ENCODE assay signal across 1 cellular context in the genomic region with DNA sequence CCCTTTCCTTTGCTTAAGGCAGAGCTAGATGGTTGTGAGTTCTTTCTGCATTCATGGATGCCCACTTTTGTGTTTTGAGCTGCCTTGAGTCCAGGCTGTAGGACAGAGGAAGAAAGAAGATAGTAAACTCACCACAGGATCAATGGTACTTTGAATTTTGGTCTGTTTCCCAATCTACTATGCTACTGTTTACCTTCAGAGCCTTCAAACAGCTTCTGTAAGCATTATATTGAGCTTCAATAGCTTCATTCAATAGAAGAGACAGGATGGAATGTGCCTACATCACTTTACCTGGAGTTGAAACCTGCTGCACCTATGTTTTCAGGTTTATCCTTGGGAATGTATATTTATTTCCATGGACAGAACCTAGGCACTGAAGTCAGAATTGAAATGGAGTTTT.
A peak's percentile ranks its signal among the peaks of the same experiment; 100 is the strongest.
TF ChIP-seq lines count a peak whose summit lies in the region.

No MANE protein-coding gene starts in this region.

TF ChIP-seq in HepG2, 621 proteins besides CTCF, POLR2A, EP300 and RAD21 (continued from another document and continues in another):
- TF ChIP-seq, protein P1, sequence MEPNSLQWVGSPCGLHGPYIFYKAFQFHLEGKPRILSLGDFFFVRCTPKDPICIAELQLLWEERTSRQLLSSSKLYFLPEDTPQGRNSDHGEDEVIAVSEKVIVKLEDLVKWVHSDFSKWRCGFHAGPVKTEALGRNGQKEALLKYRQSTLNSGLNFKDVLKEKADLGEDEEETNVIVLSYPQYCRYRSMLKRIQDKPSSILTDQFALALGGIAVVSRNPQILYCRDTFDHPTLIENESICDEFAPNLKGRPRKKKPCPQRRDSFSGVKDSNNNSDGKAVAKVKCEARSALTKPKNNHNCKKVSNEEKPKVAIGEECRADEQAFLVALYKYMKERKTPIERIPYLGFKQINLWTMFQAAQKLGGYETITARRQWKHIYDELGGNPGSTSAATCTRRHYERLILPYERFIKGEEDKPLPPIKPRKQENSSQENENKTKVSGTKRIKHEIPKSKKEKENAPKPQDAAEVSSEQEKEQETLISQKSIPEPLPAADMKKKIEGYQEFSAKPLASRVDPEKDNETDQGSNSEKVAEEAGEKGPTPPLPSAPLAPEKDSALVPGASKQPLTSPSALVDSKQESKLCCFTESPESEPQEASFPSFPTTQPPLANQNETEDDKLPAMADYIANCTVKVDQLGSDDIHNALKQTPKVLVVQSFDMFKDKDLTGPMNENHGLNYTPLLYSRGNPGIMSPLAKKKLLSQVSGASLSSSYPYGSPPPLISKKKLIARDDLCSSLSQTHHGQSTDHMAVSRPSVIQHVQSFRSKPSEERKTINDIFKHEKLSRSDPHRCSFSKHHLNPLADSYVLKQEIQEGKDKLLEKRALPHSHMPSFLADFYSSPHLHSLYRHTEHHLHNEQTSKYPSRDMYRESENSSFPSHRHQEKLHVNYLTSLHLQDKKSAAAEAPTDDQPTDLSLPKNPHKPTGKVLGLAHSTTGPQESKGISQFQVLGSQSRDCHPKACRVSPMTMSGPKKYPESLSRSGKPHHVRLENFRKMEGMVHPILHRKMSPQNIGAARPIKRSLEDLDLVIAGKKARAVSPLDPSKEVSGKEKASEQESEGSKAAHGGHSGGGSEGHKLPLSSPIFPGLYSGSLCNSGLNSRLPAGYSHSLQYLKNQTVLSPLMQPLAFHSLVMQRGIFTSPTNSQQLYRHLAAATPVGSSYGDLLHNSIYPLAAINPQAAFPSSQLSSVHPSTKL (CRISPR knock-in tag; IDR thresholded peaks at IDR 0.05), result peak; percentile 55
- TF ChIP-seq CHD4 (IDR thresholded peaks at IDR 0.05; ENCODE audit: borderline replicate concordance, low read length) (no peak), ZNF816 (CRISPR knock-in tag; IDR thresholded peaks at IDR 0.05; ENCODE audit: borderline replicate concordance) (no peak), SP140L (CRISPR knock-in tag; IDR thresholded peaks at IDR 0.05; ENCODE audit: borderline replicate concordance) (no peak), ZNF558 (CRISPR knock-in tag; IDR thresholded peaks at IDR 0.05; ENCODE audit: borderline replicate concordance) (no peak), ZNF383 (CRISPR knock-in tag; IDR thresholded peaks at IDR 0.05; ENCODE audit: borderline replicate concordance) (no peak), CEBPG (CRISPR knock-in tag; IDR thresholded peaks at IDR 0.05) (peak; percentile 46), ZNF547 (CRISPR knock-in tag; IDR thresholded peaks at IDR 0.05) (no peak), POGZ (CRISPR knock-in tag; IDR thresholded peaks at IDR 0.05) (0 out of 2 replicates have a peak, but pooled peaks have one; percentile 10), GPN1 (CRISPR knock-in tag; IDR thresholded peaks at IDR 0.05; ENCODE audit: borderline replicate concordance) (no peak), ZBTB38 (CRISPR knock-in tag; IDR thresholded peaks at IDR 0.05) (no peak), FOXO1 (CRISPR knock-in tag; IDR thresholded peaks at IDR 0.05) (peak; percentile 30; the same call in 1 of the 2 replicates), ZNF766 (CRISPR knock-in tag; IDR thresholded peaks at IDR 0.05; ENCODE audit: borderline replicate concordance) (no peak), MXD4 (CRISPR knock-in tag; IDR thresholded peaks at IDR 0.05) (no peak), ZNF101 (CRISPR knock-in tag; IDR thresholded peaks at IDR 0.05; ENCODE audit: borderline replicate concordance, low read depth) (no peak), FOXJ3 (CRISPR knock-in tag; IDR thresholded peaks at IDR 0.05; ENCODE audit: borderline replicate concordance) (peak; percentile 36; the same call in 1 of the 2 replicates), ZFP41 (CRISPR knock-in tag; IDR thresholded peaks at IDR 0.05; ENCODE audit: borderline replicate concordance) (no peak), HHEX (CRISPR knock-in tag; IDR thresholded peaks at IDR 0.05) (peak; percentile 71), ZBTB1 (CRISPR knock-in tag; IDR thresholded peaks at IDR 0.05; ENCODE audit: borderline replicate concordance) (no peak), ZEB1 (IDR thresholded peaks at IDR 0.05; ENCODE audit: insufficient replicate concordance, low read depth) (peak; percentile 85), LCORL (IDR thresholded peaks at IDR 0.05) (no peak), LCORL (CRISPR knock-in tag; IDR thresholded peaks at IDR 0.05) (peak; percentile 25; the same call in 1 of the 2 replicates), PPARG (CRISPR knock-in tag; conservative IDR thresholded peaks at IDR 0.05) (no peak), NCOA1 (CRISPR knock-in tag; IDR thresholded peaks at IDR 0.05) (0 out of 2 replicates have a peak, but pooled peaks have one; percentile 32), ZIK1 (CRISPR knock-in tag; IDR thresholded peaks at IDR 0.05; ENCODE audit: borderline replicate concordance, low read depth) (no peak), FOXA3 (CRISPR knock-in tag; IDR thresholded peaks at IDR 0.05) (peak; percentile 72), ZNF616 (CRISPR knock-in tag; IDR thresholded peaks at IDR 0.05; ENCODE audit: low read depth) (no peak), ZNF563 (CRISPR knock-in tag; IDR thresholded peaks at IDR 0.05) (no peak), NR2F6 (IDR thresholded peaks at IDR 0.05) (no peak), NR2F6 (CRISPR knock-in tag; IDR thresholded peaks at IDR 0.05) (no peak)
- TF ChIP-seq, protein P2, sequence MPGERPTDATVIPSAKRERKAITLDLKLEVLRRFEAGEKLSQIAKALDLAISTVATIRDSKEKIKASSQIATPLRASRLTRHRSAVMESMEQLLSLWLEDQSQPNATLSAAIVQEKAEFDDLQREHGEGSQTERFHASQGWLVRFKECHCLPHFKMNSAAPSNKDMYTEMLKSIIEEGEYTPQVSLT (CRISPR knock-in tag; IDR thresholded peaks at IDR 0.05; ENCODE audit: borderline replicate concordance, low read depth), result no peak
- TF ChIP-seq, protein P3, sequence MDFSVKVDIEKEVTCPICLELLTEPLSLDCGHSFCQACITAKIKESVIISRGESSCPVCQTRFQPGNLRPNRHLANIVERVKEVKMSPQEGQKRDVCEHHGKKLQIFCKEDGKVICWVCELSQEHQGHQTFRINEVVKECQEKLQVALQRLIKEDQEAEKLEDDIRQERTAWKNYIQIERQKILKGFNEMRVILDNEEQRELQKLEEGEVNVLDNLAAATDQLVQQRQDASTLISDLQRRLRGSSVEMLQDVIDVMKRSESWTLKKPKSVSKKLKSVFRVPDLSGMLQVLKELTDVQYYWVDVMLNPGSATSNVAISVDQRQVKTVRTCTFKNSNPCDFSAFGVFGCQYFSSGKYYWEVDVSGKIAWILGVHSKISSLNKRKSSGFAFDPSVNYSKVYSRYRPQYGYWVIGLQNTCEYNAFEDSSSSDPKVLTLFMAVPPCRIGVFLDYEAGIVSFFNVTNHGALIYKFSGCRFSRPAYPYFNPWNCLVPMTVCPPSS (IDR thresholded peaks at IDR 0.05), result no peak
- TF ChIP-seq, protein P4, sequence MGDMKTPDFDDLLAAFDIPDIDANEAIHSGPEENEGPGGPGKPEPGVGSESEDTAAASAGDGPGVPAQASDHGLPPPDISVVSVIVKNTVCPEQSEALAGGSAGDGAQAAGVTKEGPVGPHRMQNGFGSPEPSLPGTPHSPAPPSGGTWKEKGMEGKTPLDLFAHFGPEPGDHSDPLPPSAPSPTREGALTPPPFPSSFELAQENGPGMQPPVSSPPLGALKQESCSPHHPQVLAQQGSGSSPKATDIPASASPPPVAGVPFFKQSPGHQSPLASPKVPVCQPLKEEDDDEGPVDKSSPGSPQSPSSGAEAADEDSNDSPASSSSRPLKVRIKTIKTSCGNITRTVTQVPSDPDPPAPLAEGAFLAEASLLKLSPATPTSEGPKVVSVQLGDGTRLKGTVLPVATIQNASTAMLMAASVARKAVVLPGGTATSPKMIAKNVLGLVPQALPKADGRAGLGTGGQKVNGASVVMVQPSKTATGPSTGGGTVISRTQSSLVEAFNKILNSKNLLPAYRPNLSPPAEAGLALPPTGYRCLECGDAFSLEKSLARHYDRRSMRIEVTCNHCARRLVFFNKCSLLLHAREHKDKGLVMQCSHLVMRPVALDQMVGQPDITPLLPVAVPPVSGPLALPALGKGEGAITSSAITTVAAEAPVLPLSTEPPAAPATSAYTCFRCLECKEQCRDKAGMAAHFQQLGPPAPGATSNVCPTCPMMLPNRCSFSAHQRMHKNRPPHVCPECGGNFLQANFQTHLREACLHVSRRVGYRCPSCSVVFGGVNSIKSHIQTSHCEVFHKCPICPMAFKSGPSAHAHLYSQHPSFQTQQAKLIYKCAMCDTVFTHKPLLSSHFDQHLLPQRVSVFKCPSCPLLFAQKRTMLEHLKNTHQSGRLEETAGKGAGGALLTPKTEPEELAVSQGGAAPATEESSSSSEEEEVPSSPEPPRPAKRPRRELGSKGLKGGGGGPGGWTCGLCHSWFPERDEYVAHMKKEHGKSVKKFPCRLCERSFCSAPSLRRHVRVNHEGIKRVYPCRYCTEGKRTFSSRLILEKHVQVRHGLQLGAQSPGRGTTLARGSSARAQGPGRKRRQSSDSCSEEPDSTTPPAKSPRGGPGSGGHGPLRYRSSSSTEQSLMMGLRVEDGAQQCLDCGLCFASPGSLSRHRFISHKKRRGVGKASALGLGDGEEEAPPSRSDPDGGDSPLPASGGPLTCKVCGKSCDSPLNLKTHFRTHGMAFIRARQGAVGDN (CRISPR knock-in tag; IDR thresholded peaks at IDR 0.05), result no peak
- TF ChIP-seq, protein P5, sequence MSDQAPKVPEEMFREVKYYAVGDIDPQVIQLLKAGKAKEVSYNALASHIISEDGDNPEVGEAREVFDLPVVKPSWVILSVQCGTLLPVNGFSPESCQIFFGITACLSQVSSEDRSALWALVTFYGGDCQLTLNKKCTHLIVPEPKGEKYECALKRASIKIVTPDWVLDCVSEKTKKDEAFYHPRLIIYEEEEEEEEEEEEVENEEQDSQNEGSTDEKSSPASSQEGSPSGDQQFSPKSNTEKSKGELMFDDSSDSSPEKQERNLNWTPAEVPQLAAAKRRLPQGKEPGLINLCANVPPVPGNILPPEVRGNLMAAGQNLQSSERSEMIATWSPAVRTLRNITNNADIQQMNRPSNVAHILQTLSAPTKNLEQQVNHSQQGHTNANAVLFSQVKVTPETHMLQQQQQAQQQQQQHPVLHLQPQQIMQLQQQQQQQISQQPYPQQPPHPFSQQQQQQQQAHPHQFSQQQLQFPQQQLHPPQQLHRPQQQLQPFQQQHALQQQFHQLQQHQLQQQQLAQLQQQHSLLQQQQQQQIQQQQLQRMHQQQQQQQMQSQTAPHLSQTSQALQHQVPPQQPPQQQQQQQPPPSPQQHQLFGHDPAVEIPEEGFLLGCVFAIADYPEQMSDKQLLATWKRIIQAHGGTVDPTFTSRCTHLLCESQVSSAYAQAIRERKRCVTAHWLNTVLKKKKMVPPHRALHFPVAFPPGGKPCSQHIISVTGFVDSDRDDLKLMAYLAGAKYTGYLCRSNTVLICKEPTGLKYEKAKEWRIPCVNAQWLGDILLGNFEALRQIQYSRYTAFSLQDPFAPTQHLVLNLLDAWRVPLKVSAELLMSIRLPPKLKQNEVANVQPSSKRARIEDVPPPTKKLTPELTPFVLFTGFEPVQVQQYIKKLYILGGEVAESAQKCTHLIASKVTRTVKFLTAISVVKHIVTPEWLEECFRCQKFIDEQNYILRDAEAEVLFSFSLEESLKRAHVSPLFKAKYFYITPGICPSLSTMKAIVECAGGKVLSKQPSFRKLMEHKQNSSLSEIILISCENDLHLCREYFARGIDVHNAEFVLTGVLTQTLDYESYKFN (CRISPR knock-in tag; conservative IDR thresholded peaks at IDR 0.05), result peak; percentile 57
- TF ChIP-seq, protein P6, sequence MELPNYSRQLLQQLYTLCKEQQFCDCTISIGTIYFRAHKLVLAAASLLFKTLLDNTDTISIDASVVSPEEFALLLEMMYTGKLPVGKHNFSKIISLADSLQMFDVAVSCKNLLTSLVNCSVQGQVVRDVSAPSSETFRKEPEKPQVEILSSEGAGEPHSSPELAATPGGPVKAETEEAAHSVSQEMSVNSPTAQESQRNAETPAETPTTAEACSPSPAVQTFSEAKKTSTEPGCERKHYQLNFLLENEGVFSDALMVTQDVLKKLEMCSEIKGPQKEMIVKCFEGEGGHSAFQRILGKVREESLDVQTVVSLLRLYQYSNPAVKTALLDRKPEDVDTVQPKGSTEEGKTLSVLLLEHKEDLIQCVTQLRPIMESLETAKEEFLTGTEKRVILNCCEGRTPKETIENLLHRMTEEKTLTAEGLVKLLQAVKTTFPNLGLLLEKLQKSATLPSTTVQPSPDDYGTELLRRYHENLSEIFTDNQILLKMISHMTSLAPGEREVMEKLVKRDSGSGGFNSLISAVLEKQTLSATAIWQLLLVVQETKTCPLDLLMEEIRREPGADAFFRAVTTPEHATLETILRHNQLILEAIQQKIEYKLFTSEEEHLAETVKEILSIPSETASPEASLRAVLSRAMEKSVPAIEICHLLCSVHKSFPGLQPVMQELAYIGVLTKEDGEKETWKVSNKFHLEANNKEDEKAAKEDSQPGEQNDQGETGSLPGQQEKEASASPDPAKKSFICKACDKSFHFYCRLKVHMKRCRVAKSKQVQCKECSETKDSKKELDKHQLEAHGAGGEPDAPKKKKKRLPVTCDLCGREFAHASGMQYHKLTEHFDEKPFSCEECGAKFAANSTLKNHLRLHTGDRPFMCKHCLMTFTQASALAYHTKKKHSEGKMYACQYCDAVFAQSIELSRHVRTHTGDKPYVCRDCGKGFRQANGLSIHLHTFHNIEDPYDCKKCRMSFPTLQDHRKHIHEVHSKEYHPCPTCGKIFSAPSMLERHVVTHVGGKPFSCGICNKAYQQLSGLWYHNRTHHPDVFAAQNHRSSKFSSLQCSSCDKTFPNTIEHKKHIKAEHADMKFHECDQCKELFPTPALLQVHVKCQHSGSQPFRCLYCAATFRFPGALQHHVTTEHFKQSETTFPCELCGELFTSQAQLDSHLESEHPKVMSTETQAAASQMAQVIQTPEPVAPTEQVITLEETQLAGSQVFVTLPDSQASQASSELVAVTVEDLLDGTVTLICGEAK (IDR thresholded peaks at IDR 0.05), result no peak
- TF ChIP-seq, protein P6 (CRISPR knock-in tag; IDR thresholded peaks at IDR 0.05), result no peak
